ENCODE assay signal across 1 cellular context in the genomic region with DNA sequence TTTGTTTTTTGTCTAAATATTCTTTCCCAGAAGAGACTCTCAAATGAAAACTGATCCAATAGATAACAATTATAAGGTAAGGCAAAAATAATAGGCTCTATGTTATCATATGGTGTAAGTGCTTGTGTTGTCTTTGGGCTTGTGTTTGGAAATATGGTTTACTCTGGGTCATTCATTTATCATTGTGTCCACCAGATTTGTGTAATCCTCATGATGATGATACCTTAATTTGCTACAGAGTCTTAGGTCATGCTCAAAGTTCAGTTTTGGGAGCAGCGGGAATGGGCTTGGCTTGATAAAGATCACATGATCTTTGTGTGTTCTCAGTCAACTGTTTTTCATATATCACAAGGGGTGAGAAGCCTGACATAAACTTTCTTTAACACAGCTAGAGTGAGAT.
TF ChIP-seq lines count a peak whose summit lies in the region.

No MANE protein-coding gene starts in this region.

TF ChIP-seq in HepG2, 621 proteins besides CTCF, POLR2A, EP300 and RAD21 (continued from another document and continues in another):
- TF ChIP-seq, protein P1, sequence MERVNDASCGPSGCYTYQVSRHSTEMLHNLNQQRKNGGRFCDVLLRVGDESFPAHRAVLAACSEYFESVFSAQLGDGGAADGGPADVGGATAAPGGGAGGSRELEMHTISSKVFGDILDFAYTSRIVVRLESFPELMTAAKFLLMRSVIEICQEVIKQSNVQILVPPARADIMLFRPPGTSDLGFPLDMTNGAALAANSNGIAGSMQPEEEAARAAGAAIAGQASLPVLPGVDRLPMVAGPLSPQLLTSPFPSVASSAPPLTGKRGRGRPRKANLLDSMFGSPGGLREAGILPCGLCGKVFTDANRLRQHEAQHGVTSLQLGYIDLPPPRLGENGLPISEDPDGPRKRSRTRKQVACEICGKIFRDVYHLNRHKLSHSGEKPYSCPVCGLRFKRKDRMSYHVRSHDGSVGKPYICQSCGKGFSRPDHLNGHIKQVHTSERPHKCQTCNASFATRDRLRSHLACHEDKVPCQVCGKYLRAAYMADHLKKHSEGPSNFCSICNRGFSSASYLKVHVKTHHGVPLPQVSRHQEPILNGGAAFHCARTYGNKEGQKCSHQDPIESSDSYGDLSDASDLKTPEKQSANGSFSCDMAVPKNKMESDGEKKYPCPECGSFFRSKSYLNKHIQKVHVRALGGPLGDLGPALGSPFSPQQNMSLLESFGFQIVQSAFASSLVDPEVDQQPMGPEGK (CRISPR knock-in tag; IDR thresholded peaks at IDR 0.05) = peak; percentile 60; the same call in 1 of the 2 replicates
- TF ChIP-seq ZBTB43 (CRISPR knock-in tag; conservative IDR thresholded peaks at IDR 0.05) (0 out of 2 replicates have a peak, but pooled peaks have one; percentile 13), NR2F2 (IDR thresholded peaks at IDR 0.05; ENCODE audit: borderline replicate concordance, low read depth) (peak; percentile 67; the same call in 1 of the 2 replicates), MIER3 (CRISPR knock-in tag; IDR thresholded peaks at IDR 0.05; ENCODE audit: borderline replicate concordance) (peak; percentile 67; the same call in 1 of the 2 replicates), ATF4 (CRISPR knock-in tag; IDR thresholded peaks at IDR 0.05) (peak in 1 of 2 experiments; percentile 62; a peak in 1 of 4 replicates), KDM3A (CRISPR knock-in tag; IDR thresholded peaks at IDR 0.05; ENCODE audit: low read depth) (no peak), DPF2 (CRISPR knock-in tag; IDR thresholded peaks at IDR 0.05; ENCODE audit: borderline replicate concordance, low read depth) (peak; percentile 56; the same call in 1 of the 2 replicates), NCOA2 (CRISPR knock-in tag; IDR thresholded peaks at IDR 0.05) (peak; percentile 90), FOXP1 (IDR thresholded peaks at IDR 0.05) (peak; percentile 82), FOXP1 (CRISPR knock-in tag; IDR thresholded peaks at IDR 0.05) (peak; percentile 95), KAT8 (CRISPR knock-in tag; IDR thresholded peaks at IDR 0.05) (peak; percentile 55; the same call in 1 of the 2 replicates), REPIN1 (CRISPR knock-in tag; IDR thresholded peaks at IDR 0.05; ENCODE audit: borderline replicate concordance, low read depth) (peak; percentile 32; the same call in 1 of the 2 replicates), CEBPB (IDR thresholded peaks at IDR 0.05; ENCODE audit: borderline replicate concordance, low read depth, low read length) (peak; percentile 82), ZNF629 (CRISPR knock-in tag; conservative IDR thresholded peaks at IDR 0.05) (0 out of 2 replicates have a peak, but pooled peaks have one; percentile 28), TBX2 (CRISPR knock-in tag; IDR thresholded peaks at IDR 0.05; ENCODE audit: borderline replicate concordance) (0 out of 2 replicates have a peak, but pooled peaks have one; percentile 32), KLF6 (CRISPR knock-in tag; IDR thresholded peaks at IDR 0.05) (peak; percentile 50; the same call in 1 of the 2 replicates), TCF7 (IDR thresholded peaks at IDR 0.05; ENCODE audit: low read depth) (peak; percentile 49; the same call in 1 of the 2 replicates), ZNF75D (CRISPR knock-in tag; IDR thresholded peaks at IDR 0.05; ENCODE audit: borderline replicate concordance) (no peak), THRA (CRISPR knock-in tag; IDR thresholded peaks at IDR 0.05; ENCODE audit: borderline replicate concordance) (peak; percentile 70; the same call in 1 of the 2 replicates), CEBPG (CRISPR knock-in tag; IDR thresholded peaks at IDR 0.05) (peak; percentile 79), SPEN (CRISPR knock-in tag; IDR thresholded peaks at IDR 0.05; ENCODE audit: low read depth) (no peak), PPARG (CRISPR knock-in tag; conservative IDR thresholded peaks at IDR 0.05) (peak; percentile 32; the same call in 1 of the 2 replicates), RXRB (CRISPR knock-in tag; IDR thresholded peaks at IDR 0.05; ENCODE audit: borderline replicate concordance) (peak; percentile 74; the same call in 1 of the 2 replicates), GATAD2A (CRISPR knock-in tag; IDR thresholded peaks at IDR 0.05) (peak; percentile 77), KDM6A (CRISPR knock-in tag; IDR thresholded peaks at IDR 0.05; ENCODE audit: low read depth) (peak; percentile 85), ATF7 (IDR thresholded peaks at IDR 0.05) (peak; percentile 77), ATF7 (CRISPR knock-in tag; IDR thresholded peaks at IDR 0.05) (no peak; the same call in 1 of the 2 replicates), ZMYM4 (CRISPR knock-in tag; IDR thresholded peaks at IDR 0.05) (peak; percentile 83), JUND (CRISPR knock-in tag; IDR thresholded peaks at IDR 0.05) (no peak), REL (CRISPR knock-in tag; conservative IDR thresholded peaks at IDR 0.05) (no peak), BCL6 (CRISPR knock-in tag; IDR thresholded peaks at IDR 0.05) (peak; percentile 68), HOXA5 (CRISPR knock-in tag; IDR thresholded peaks at IDR 0.05) (peak; percentile 91), KLF16 (CRISPR knock-in tag; IDR thresholded peaks at IDR 0.05) (peak in 1 of 2 experiments; percentile 60; a peak in 1 of 4 replicates), SRY (CRISPR knock-in tag; IDR thresholded peaks at IDR 0.05) (no peak), ZNF414 (CRISPR knock-in tag; IDR thresholded peaks at IDR 0.05) (no peak), ATF1 (CRISPR knock-in tag; IDR thresholded peaks at IDR 0.05) (peak; percentile 36; the same call in 1 of the 2 replicates), ZMYM2 (CRISPR knock-in tag; IDR thresholded peaks at IDR 0.05) (no peak), FOXP4 (CRISPR knock-in tag; IDR thresholded peaks at IDR 0.05) (peak; percentile 91), SOX5 (CRISPR knock-in tag; IDR thresholded peaks at IDR 0.05; ENCODE audit: borderline replicate concordance) (peak; percentile 87; the same call in 1 of the 2 replicates), THAP11 (CRISPR knock-in tag; IDR thresholded peaks at IDR 0.05) (peak; percentile 49; the same call in 1 of the 2 replicates), SMAD3 (CRISPR knock-in tag; IDR thresholded peaks at IDR 0.05) (peak; percentile 44; the same call in 1 of the 2 replicates)
- TF ChIP-seq, protein P2, sequence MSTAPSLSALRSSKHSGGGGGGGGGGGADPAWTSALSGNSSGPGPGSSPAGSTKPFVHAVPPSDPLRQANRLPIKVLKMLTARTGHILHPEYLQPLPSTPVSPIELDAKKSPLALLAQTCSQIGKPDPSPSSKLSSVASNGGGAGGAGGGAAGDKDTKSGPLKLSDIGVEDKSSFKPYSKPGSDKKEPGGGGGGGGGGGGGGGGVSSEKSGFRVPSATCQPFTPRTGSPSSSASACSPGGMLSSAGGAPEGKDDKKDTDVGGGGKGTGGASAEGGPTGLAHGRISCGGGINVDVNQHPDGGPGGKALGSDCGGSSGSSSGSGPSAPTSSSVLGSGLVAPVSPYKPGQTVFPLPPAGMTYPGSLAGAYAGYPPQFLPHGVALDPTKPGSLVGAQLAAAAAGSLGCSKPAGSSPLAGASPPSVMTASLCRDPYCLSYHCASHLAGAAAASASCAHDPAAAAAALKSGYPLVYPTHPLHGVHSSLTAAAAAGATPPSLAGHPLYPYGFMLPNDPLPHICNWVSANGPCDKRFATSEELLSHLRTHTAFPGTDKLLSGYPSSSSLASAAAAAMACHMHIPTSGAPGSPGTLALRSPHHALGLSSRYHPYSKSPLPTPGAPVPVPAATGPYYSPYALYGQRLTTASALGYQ (CRISPR knock-in tag; IDR thresholded peaks at IDR 0.05) = peak; percentile 70; the same call in 1 of the 2 replicates
- TF ChIP-seq, protein P3, sequence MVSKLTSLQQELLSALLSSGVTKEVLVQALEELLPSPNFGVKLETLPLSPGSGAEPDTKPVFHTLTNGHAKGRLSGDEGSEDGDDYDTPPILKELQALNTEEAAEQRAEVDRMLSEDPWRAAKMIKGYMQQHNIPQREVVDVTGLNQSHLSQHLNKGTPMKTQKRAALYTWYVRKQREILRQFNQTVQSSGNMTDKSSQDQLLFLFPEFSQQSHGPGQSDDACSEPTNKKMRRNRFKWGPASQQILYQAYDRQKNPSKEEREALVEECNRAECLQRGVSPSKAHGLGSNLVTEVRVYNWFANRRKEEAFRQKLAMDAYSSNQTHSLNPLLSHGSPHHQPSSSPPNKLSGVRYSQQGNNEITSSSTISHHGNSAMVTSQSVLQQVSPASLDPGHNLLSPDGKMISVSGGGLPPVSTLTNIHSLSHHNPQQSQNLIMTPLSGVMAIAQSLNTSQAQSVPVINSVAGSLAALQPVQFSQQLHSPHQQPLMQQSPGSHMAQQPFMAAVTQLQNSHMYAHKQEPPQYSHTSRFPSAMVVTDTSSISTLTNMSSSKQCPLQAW (CRISPR knock-in tag; IDR thresholded peaks at IDR 0.05) = peak; percentile 88; the same call in 1 of the 2 replicates
- TF ChIP-seq, protein P4, sequence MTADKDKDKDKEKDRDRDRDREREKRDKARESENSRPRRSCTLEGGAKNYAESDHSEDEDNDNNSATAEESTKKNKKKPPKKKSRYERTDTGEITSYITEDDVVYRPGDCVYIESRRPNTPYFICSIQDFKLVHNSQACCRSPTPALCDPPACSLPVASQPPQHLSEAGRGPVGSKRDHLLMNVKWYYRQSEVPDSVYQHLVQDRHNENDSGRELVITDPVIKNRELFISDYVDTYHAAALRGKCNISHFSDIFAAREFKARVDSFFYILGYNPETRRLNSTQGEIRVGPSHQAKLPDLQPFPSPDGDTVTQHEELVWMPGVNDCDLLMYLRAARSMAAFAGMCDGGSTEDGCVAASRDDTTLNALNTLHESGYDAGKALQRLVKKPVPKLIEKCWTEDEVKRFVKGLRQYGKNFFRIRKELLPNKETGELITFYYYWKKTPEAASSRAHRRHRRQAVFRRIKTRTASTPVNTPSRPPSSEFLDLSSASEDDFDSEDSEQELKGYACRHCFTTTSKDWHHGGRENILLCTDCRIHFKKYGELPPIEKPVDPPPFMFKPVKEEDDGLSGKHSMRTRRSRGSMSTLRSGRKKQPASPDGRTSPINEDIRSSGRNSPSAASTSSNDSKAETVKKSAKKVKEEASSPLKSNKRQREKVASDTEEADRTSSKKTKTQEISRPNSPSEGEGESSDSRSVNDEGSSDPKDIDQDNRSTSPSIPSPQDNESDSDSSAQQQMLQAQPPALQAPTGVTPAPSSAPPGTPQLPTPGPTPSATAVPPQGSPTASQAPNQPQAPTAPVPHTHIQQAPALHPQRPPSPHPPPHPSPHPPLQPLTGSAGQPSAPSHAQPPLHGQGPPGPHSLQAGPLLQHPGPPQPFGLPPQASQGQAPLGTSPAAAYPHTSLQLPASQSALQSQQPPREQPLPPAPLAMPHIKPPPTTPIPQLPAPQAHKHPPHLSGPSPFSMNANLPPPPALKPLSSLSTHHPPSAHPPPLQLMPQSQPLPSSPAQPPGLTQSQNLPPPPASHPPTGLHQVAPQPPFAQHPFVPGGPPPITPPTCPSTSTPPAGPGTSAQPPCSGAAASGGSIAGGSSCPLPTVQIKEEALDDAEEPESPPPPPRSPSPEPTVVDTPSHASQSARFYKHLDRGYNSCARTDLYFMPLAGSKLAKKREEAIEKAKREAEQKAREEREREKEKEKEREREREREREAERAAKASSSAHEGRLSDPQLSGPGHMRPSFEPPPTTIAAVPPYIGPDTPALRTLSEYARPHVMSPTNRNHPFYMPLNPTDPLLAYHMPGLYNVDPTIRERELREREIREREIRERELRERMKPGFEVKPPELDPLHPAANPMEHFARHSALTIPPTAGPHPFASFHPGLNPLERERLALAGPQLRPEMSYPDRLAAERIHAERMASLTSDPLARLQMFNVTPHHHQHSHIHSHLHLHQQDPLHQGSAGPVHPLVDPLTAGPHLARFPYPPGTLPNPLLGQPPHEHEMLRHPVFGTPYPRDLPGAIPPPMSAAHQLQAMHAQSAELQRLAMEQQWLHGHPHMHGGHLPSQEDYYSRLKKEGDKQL (CRISPR knock-in tag; IDR thresholded peaks at IDR 0.05; ENCODE audit: low read depth) = peak; percentile 84
